In the genomic region with DNA sequence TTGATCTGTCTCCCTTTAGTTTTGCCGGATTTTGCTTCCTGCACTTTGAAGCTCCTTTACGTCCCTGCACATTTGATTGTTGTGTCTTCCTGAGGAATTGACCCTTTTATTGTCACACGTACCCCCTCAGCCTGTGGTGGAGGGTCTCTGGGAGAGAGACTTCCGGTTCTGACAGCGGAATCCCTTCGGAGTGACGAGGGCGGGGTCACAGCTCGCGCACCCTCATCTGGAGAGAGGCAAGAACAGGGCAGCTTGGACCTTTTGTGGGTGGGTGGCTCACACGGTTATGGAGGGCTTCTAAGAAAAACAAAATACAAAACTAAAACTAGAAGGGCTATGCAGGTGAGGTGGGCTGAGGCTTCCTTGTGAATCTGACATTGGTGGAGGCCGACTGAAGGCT, we compare ENCODE assay signal across 27 cellular contexts. TPM values are rescaled to one million over a fixed set of nuclear protein-coding genes. Genes with fewer than 3 reads are reported as not detected.
DNase-seq lines count a peak whose midpoint lies in the region; ATAC-seq, FAIRE-seq and TF ChIP-seq lines count a peak whose summit lies in the region.
"Had no signal": no experiment of that assay in that cellular context is flagged by ENCODE, and none has a peak within 500 bp of the region (broad histone marks: within the 10 kb centered on the region; RNA-seq: fewer than 3 reads in every experiment).

No MANE protein-coding gene starts in this region.

- no peak overlapping the region for H3K4me3 Mint-ChIP-seq in activated naive CD4-positive, alpha-beta T cell treated with anti-CD3 and anti-CD28 coated beads, Interleukin-2, amount 10 ng/mL, durations not matched to agents 7 days and 5 days
- no peak overlapping the region for H3K4me3 Mint-ChIP-seq in T-helper 17 cell
- no peak overlapping the region for H3K4me3 Mint-ChIP-seq in glutamatergic neuron (ENCODE audit: unreplicated experiment)
- H3K4me3 Mint-ChIP-seq in stimulated activated naive B cell treated with anti-CD40 and anti-IgM and Interleukin-4, amounts not matched to agents 10 μg/mL and 1 μg/mL and 100 μg/mL, for 72 hours: no peak overlapping the region
- H3K4me3 Mint-ChIP-seq: activated naive CD8-positive, alpha-beta T cell treated with anti-CD3 and anti-CD28 coated beads, Interleukin-2, amount 10 ng/mL, durations not matched to agents 7 days and 5 days had no signal

- peaks cover 80% of the 10 kb centered on the region for H3K27me3 Mint-ChIP-seq in activated naive CD4-positive, alpha-beta T cell treated with anti-CD3 and anti-CD28 coated beads, Interleukin-2, amount 10 ng/mL, durations not matched to agents 7 days and 5 days
- H3K27me3 Mint-ChIP-seq in T-helper 17 cell (no peaks in the 10 kb centered on the region), glutamatergic neuron (ENCODE audit: unreplicated experiment) (peaks cover 7% of the 10 kb centered on the region)
- H3K27me3 Mint-ChIP-seq in stimulated activated naive B cell treated with anti-CD40 and anti-IgM and Interleukin-4, amounts not matched to agents 10 μg/mL and 1 μg/mL and 100 μg/mL, for 72 hours: no peaks in the 10 kb centered on the region

- no peak for FAIRE-seq in frontal cortex (lab: Jason Lieb, UNC)
- FAIRE-seq: astrocyte had no signal

- H3K36me3 Mint-ChIP-seq in activated naive CD4-positive, alpha-beta T cell treated with anti-CD3 and anti-CD28 coated beads, Interleukin-2, amount 10 ng/mL, durations not matched to agents 7 days and 5 days: no peaks in the 10 kb centered on the region
- H3K36me3 Mint-ChIP-seq in T-helper 17 cell (ENCODE audit: low read depth): no peaks in the 10 kb centered on the region
- no peaks in the 10 kb centered on the region for H3K36me3 Mint-ChIP-seq in glutamatergic neuron (ENCODE audit: unreplicated experiment)
- H3K36me3 Mint-ChIP-seq in stimulated activated naive B cell treated with anti-CD40 and anti-IgM and Interleukin-4, amounts not matched to agents 10 μg/mL and 1 μg/mL and 100 μg/mL, for 72 hours: peaks cover 24 to 51% of the 10 kb centered on the region in 2 donors

- CTCF ChIA-PET in activated naive CD4-positive, alpha-beta T cell treated with anti-CD3 and anti-CD28 coated beads, Interleukin-2, amount 10 ng/mL, durations not matched to agents 7 days and 5 days (lab: Charles Lee): interaction anchor here (16.7 kb wide), 1 partner anchor 45 kb away, joined by 222 read pairs; no protein-coding TSS in a partner anchor

- TF ChIP-seq CTCF in glutamatergic neuron (IDR thresholded peaks at IDR 0.05; ENCODE audit: partially characterized antibody, unreplicated experiment): no peak

- no peaks in the 10 kb centered on the region for H3K9me3 ChIP-seq in T-helper 17 cell (ENCODE audit: control insufficient read depth, low read length, poor library complexity, severe bottlenecking)
- H3K9me3 ChIP-seq: Caco-2, lower lobe of right lung, mucosa of descending colon, Peyer's patch, testis, uterus had no signal

- H3K4me1 Mint-ChIP-seq in activated naive CD4-positive, alpha-beta T cell treated with anti-CD3 and anti-CD28 coated beads, Interleukin-2, amount 10 ng/mL, durations not matched to agents 7 days and 5 days: peaks cover 87% of the 10 kb centered on the region
- H3K4me1 Mint-ChIP-seq in T-helper 17 cell: peaks cover 49% of the 10 kb centered on the region
- H3K4me1 Mint-ChIP-seq in glutamatergic neuron (ENCODE audit: low read depth, unreplicated experiment): peaks cover 31% of the 10 kb centered on the region
- H3K4me1 Mint-ChIP-seq in stimulated activated naive B cell treated with anti-CD40 and anti-IgM and Interleukin-4, amounts not matched to agents 10 μg/mL and 1 μg/mL and 100 μg/mL, for 72 hours: peaks cover 68 to 81% of the 10 kb centered on the region in 2 donors

- ATAC-seq in T-helper 17 cell (no peak), GM21529 (IDR thresholded peaks at IDR 0.05; ENCODE audit: unreplicated experiment) (no peak)
- ATAC-seq in stimulated activated naive B cell treated with anti-CD40 and anti-IgM and Interleukin-4, amounts not matched to agents 10 μg/mL and 1 μg/mL and 100 μg/mL, for 72 hours (replicated peaks): no peak
- ATAC-seq: lower lobe of right lung, mucosa of descending colon, sciatic nerve had no signal

- H3K27ac Mint-ChIP-seq in activated naive CD4-positive, alpha-beta T cell treated with anti-CD3 and anti-CD28 coated beads, Interleukin-2, amount 10 ng/mL, durations not matched to agents 7 days and 5 days: peak overlapping the region; percentile 58
- peak overlapping the region; percentile 43 for H3K27ac Mint-ChIP-seq in T-helper 17 cell
- H3K27ac Mint-ChIP-seq in glutamatergic neuron (ENCODE audit: unreplicated experiment): peak overlapping the region; percentile 14
- H3K27ac Mint-ChIP-seq in stimulated activated naive B cell treated with anti-CD40 and anti-IgM and Interleukin-4, amounts not matched to agents 10 μg/mL and 1 μg/mL and 100 μg/mL, for 72 hours: peak overlapping the region; percentile 2
- H3K27ac Mint-ChIP-seq: activated naive CD8-positive, alpha-beta T cell treated with anti-CD3 and anti-CD28 coated beads, Interleukin-2, amount 10 ng/mL, durations not matched to agents 7 days and 5 days had no signal

- no peaks in the 10 kb centered on the region for H3K9me3 Mint-ChIP-seq in activated naive CD4-positive, alpha-beta T cell treated with anti-CD3 and anti-CD28 coated beads, Interleukin-2, amount 10 ng/mL, durations not matched to agents 7 days and 5 days
- H3K9me3 Mint-ChIP-seq in glutamatergic neuron (ENCODE audit: unreplicated experiment): peaks cover 6% of the 10 kb centered on the region
- peaks cover 0 to 2% of the 10 kb centered on the region in 2 donors for H3K9me3 Mint-ChIP-seq in stimulated activated naive B cell treated with anti-CD40 and anti-IgM and Interleukin-4, amounts not matched to agents 10 μg/mL and 1 μg/mL and 100 μg/mL, for 72 hours
- H3K9me3 Mint-ChIP-seq: activated naive CD8-positive, alpha-beta T cell treated with anti-CD3 and anti-CD28 coated beads, Interleukin-2, amount 10 ng/mL, durations not matched to agents 7 days and 5 days had no signal

- DNase-seq in activated naive CD4-positive, alpha-beta T cell treated with anti-CD3 and anti-CD28 coated beads, Interleukin-2, amount 10 ng/mL, durations not matched to agents 7 days and 5 days: no peak
- no peak for DNase-seq in activated naive CD4-positive, alpha-beta T cell (lab: John Stamatoyannopoulos, UW)
- no peak for DNase-seq in T-helper 17 cell
- no peak for DNase-seq in glutamatergic neuron
- no peak for DNase-seq in stimulated activated naive B cell treated with anti-CD40 and anti-IgM and Interleukin-4, amounts not matched to agents 10 μg/mL and 1 μg/mL and 100 μg/mL, for 72 hours
- no peak for DNase-seq in DMS153 (lab: John Stamatoyannopoulos, UW)
- DNase-seq in frontal cortex (ENCODE audit: low spot score in 2 of 2): no peak
- DNase-seq: activated CD4-positive, alpha-beta T cell treated with anti-CD3 and anti-CD28 coated beads, Interleukin-2, amount 50 U/mL, for 48 hours; activated naive CD8-positive, alpha-beta T cell treated with anti-CD3 and anti-CD28 coated beads, Interleukin-2, amount 10 ng/mL, durations not matched to agents 7 days and 5 days; central memory CD4-positive, alpha-beta T cell; DMS79 treated with DMSO at 0.1 percent for 48 hours; head of caudate nucleus; kidney glomerular epithelial cell; lower lobe of right lung; mucosa of descending colon; NCI-H1417; NCI-H2081; NCI-H345; Peyer's patch; stimulated activated naive CD4-positive, alpha-beta T cell treated with Interleukin-2 at 50 U/mL for 16 hours; SW 1271; testis; uterus had no signal

RNA-seq across cellular contexts. Expression of gene AMZ1, which starts 26.0 kb away (rescaled TPM):
- total RNA-seq in T-helper 17 cell (under 1 TPM; 0.32 to 0.76 TPM), glutamatergic neuron (ENCODE audit: unreplicated experiment) (0.15 TPM), frontal cortex (1.6 TPM)

Comparison
In these comparisons a context has a peak if more than half of its experiments do, and no peak if none do; other contexts are left out.
1. H3K27ac Mint-ChIP-seq: peak in every context shown above with its lines; median percentile 58 in activated naive CD4-positive, alpha-beta T cell treated with anti-CD3 and anti-CD28 coated beads, Interleukin-2, amount 10 ng/mL, durations not matched to agents 7 days and 5 days; 43 in T-helper 17 cell; 14 in glutamatergic neuron; 2 in stimulated activated naive B cell treated with anti-CD40 and anti-IgM and Interleukin-4, amounts not matched to agents 10 μg/mL and 1 μg/mL and 100 μg/mL, for 72 hours.